9 cellular contexts compared by ENCODE assay signal in the genomic region with DNA sequence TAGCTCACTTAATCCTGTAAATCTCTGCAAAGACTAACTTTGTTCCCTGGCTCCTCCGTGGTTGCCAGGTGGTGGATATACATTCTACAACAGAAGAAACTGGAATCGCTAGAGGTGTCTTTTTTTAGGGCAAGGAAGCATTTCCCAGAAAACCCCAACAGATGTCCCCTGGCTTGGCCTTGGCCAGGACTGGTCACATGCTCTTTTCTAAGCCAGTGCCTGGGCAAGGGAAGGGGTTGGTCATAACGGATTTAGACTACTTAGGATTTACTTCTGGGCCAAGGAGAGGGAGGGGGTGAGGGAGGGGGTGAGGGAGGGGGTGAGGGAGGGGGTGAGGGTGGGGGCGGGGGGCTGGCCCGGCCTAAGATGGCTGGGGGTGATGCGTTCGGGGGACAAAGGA.
DNase-seq lines count a peak whose midpoint lies in the region; ATAC-seq, FAIRE-seq and TF ChIP-seq lines count a peak whose summit lies in the region.
"Had no signal": no experiment of that assay in that cellular context is flagged by ENCODE, and none has a peak within 500 bp of the region (broad histone marks: within the 10 kb centered on the region; RNA-seq: fewer than 3 reads in every experiment).

No MANE protein-coding gene starts in this region.

- H4K20me1 ChIP-seq in SK-N-SH (ENCODE audit: insufficient read depth): no peaks in the 10 kb centered on the region

- ATAC-seq in SK-N-SH treated with all-trans-retinoic acid at 6 μM for 48 hours: no peak
- ATAC-seq in stimulated activated effector memory CD8-positive, alpha-beta T cell treated with anti-CD3 and anti-CD28 coated beads, Interleukin-12 subunit alpha, Interleukin-12 subunit beta, amount 100 ng/mL, for 72 hours: no peak
- no peak for ATAC-seq in HG03175 (IDR thresholded peaks at IDR 0.05; ENCODE audit: unreplicated experiment)

- H3K9me3 Mint-ChIP-seq in stimulated activated effector memory CD8-positive, alpha-beta T cell treated with anti-CD3 and anti-CD28 coated beads, Interleukin-12 subunit alpha, Interleukin-12 subunit beta, amount 100 ng/mL, for 72 hours: no peaks in the 10 kb centered on the region

- no peak overlapping the region for H3K4me2 ChIP-seq in SK-N-SH

- H3K4me1 ChIP-seq in SK-N-SH (ENCODE audit: control insufficient read depth in 1 of 2, insufficient read depth in 2 of 2, low read depth in 1 of 2, low read length in 1 of 2) (peaks cover 0 to 21% of the 10 kb centered on the region in 2 experiments; a peak in 1 of 4 replicates), iPS-20b (ENCODE audit: insufficient read depth, low read length) (peaks cover 6% of the 10 kb centered on the region; the same call in 1 of the 2 replicates)

- TF ChIP-seq EP300 in SK-N-SH (IDR thresholded peaks at IDR 0.05; ENCODE audit: borderline replicate concordance in 1 of 2, low read depth in 1 of 2, low read length in 1 of 2): no peak

- H3K36me3 Mint-ChIP-seq in stimulated activated effector memory CD8-positive, alpha-beta T cell treated with anti-CD3 and anti-CD28 coated beads, Interleukin-12 subunit alpha, Interleukin-12 subunit beta, amount 100 ng/mL, for 72 hours: no peaks in the 10 kb centered on the region

- no peaks in the 10 kb centered on the region for H3K79me2 ChIP-seq in SK-N-SH (ENCODE audit: insufficient read depth)

- no peak for FAIRE-seq in HTR-8/SVneo (lab: Jason Lieb, UNC)

- no peak for TF ChIP-seq RAD21 in SK-N-SH (IDR thresholded peaks at IDR 0.05; ENCODE audit: low read length)

- H3K27ac ChIP-seq in SK-N-SH (ENCODE audit: low read depth in 2 of 2, low read length in 1 of 2) (no peak overlapping the region), iPS-20b (ENCODE audit: low read length) (no peak overlapping the region)

- H3K36me3 ChIP-seq in SK-N-SH (replicated peaks in 1 of 2; ENCODE audit: control insufficient read depth in 1 of 2, insufficient read depth in 2 of 2, low read length in 1 of 2) (no peaks in the 10 kb centered on the region), iPS-20b (ENCODE audit: insufficient read depth, low read depth, low read length) (no peaks in the 10 kb centered on the region)
- H3K36me3 ChIP-seq: ovary had no signal

- no peaks in the 10 kb centered on the region for H3F3A ChIP-seq in SK-N-SH (replicated peaks; ENCODE audit: insufficient read depth)

- H3K4me1 Mint-ChIP-seq in stimulated activated effector memory CD8-positive, alpha-beta T cell treated with anti-CD3 and anti-CD28 coated beads, Interleukin-12 subunit alpha, Interleukin-12 subunit beta, amount 100 ng/mL, for 72 hours: peaks cover 15% of the 10 kb centered on the region

- peak overlapping the region; percentile 83 for H3K4me3 Mint-ChIP-seq in stimulated activated effector memory CD8-positive, alpha-beta T cell treated with anti-CD3 and anti-CD28 coated beads, Interleukin-12 subunit alpha, Interleukin-12 subunit beta, amount 100 ng/mL, for 72 hours

- no peak overlapping the region for H3K9ac ChIP-seq in SK-N-SH
- H3K9ac ChIP-seq in iPS-20b (ENCODE audit: low read depth, low read length): no peak overlapping the region

- DNase-seq in SK-N-SH: peak; percentile 32
- DNase-seq in RPMI7951 (ENCODE audit: low read depth): peak; percentile 53
- DNase-seq in stimulated activated effector memory CD8-positive, alpha-beta T cell treated with anti-CD3 and anti-CD28 coated beads, Interleukin-12 subunit alpha, Interleukin-12 subunit beta, amount 100 ng/mL, for 72 hours (ENCODE audit: low spot score in 2 of 2): no peak
- DNase-seq in HTR-8/SVneo (ENCODE audit: insufficient read length, low spot score): no peak
- DNase-seq in NCI-H1694 treated with DMSO at 0.1 percent for 48 hours (lab: John Stamatoyannopoulos, UW): no peak

- H3K4me3 ChIP-seq in SK-N-SH (ENCODE audit: low read depth in 2 of 2, low read length in 1 of 2) (no peak overlapping the region), iPS-20b (ENCODE audit: low read length) (peak overlapping the region; percentile 75; the same call in 1 of the 2 replicates)

- H3K27ac Mint-ChIP-seq in stimulated activated effector memory CD8-positive, alpha-beta T cell treated with anti-CD3 and anti-CD28 coated beads, Interleukin-12 subunit alpha, Interleukin-12 subunit beta, amount 100 ng/mL, for 72 hours: no peak overlapping the region

- H2AFZ ChIP-seq in SK-N-SH (ENCODE audit: low read depth): no peak overlapping the region

- H3K27me3 ChIP-seq in SK-N-SH (ENCODE audit: insufficient read depth): peaks cover 10% of the 10 kb centered on the region; the same call in 1 of the 2 replicates
- H3K27me3 ChIP-seq in iPS-20b (ENCODE audit: insufficient read depth, low read length): peaks cover 6% of the 10 kb centered on the region; the same call in 1 of the 2 replicates
- H3K27me3 ChIP-seq: ovary had no signal

- H3K9me3 ChIP-seq in SK-N-SH: no peaks in the 10 kb centered on the region
- no peaks in the 10 kb centered on the region for H3K9me3 ChIP-seq in iPS-20b (ENCODE audit: insufficient read depth, low read depth, low read length)
- H3K9me3 ChIP-seq: ovary had no signal

- H3K9me2 ChIP-seq in SK-N-SH: no peaks in the 10 kb centered on the region

- no peak for TF ChIP-seq CTCF in SK-N-SH (IDR thresholded peaks at IDR 0.05)

- CTCF ChIA-PET in SK-N-SH (lab: Yijun Ruan, JAX): interaction anchor here (0.6 to 5.2 kb wide), 23 partner anchors 8 to 1639 kb away, joined by 3 to 50 read pairs (median 7); no protein-coding TSS in a partner anchor

- 75% methylated on average over 7 of the region's 7 CpGs for WGBS in SK-N-SH (ENCODE audit: low lambda C conversion rate)

- POLR2A ChIA-PET in SK-N-SH (lab: Yijun Ruan, JAX): interaction anchor here (0.7 kb wide), 1 partner anchor 91 kb away, joined by 3 read pairs; no protein-coding TSS in a partner anchor

TF ChIP-seq in SK-N-SH, 30 proteins besides CTCF, POLR2A, EP300 and RAD21 (continues in another document):
- TF ChIP-seq MEF2A (IDR thresholded peaks at IDR 0.05; ENCODE audit: borderline replicate concordance, low read depth) (no peak), EZH2phosphoT487 (IDR thresholded peaks at IDR 0.05; ENCODE audit: borderline replicate concordance, low read depth) (no peak), YY1 (IDR thresholded peaks at IDR 0.05; ENCODE audit: low read depth) (no peak), TEAD4 (IDR thresholded peaks at IDR 0.05; ENCODE audit: borderline replicate concordance, insufficient read depth) (no peak)
- TF ChIP-seq, protein P1, sequence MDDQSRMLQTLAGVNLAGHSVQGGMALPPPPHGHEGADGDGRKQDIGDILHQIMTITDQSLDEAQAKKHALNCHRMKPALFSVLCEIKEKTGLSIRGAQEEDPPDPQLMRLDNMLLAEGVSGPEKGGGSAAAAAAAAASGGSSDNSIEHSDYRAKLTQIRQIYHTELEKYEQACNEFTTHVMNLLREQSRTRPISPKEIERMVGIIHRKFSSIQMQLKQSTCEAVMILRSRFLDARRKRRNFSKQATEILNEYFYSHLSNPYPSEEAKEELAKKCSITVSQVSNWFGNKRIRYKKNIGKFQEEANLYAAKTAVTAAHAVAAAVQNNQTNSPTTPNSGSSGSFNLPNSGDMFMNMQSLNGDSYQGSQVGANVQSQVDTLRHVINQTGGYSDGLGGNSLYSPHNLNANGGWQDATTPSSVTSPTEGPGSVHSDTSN (IDR thresholded peaks at IDR 0.05): no peak
- TF ChIP-seq, protein P2, sequence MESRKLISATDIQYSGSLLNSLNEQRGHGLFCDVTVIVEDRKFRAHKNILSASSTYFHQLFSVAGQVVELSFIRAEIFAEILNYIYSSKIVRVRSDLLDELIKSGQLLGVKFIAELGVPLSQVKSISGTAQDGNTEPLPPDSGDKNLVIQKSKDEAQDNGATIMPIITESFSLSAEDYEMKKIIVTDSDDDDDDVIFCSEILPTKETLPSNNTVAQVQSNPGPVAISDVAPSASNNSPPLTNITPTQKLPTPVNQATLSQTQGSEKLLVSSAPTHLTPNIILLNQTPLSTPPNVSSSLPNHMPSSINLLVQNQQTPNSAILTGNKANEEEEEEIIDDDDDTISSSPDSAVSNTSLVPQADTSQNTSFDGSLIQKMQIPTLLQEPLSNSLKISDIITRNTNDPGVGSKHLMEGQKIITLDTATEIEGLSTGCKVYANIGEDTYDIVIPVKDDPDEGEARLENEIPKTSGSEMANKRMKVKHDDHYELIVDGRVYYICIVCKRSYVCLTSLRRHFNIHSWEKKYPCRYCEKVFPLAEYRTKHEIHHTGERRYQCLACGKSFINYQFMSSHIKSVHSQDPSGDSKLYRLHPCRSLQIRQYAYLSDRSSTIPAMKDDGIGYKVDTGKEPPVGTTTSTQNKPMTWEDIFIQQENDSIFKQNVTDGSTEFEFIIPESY (IDR thresholded peaks at IDR 0.05; ENCODE audit: borderline replicate concordance, low read depth): no peak

TF ChIP-seq in SK-N-SH treated with all-trans-retinoic acid at 6 μM for 48 hours, 23 proteins besides CTCF, POLR2A, EP300 and RAD21 (continues in another document):
- TF ChIP-seq, protein P3, sequence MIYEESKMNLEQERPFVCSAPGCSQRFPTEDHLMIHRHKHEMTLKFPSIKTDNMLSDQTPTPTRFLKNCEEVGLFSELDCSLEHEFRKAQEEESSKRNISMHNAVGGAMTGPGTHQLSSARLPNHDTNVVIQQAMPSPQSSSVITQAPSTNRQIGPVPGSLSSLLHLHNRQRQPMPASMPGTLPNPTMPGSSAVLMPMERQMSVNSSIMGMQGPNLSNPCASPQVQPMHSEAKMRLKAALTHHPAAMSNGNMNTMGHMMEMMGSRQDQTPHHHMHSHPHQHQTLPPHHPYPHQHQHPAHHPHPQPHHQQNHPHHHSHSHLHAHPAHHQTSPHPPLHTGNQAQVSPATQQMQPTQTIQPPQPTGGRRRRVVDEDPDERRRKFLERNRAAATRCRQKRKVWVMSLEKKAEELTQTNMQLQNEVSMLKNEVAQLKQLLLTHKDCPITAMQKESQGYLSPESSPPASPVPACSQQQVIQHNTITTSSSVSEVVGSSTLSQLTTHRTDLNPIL (CRISPR knock-in tag; IDR thresholded peaks at IDR 0.05; ENCODE audit: low read depth): no peak
- TF ChIP-seq, protein P4, sequence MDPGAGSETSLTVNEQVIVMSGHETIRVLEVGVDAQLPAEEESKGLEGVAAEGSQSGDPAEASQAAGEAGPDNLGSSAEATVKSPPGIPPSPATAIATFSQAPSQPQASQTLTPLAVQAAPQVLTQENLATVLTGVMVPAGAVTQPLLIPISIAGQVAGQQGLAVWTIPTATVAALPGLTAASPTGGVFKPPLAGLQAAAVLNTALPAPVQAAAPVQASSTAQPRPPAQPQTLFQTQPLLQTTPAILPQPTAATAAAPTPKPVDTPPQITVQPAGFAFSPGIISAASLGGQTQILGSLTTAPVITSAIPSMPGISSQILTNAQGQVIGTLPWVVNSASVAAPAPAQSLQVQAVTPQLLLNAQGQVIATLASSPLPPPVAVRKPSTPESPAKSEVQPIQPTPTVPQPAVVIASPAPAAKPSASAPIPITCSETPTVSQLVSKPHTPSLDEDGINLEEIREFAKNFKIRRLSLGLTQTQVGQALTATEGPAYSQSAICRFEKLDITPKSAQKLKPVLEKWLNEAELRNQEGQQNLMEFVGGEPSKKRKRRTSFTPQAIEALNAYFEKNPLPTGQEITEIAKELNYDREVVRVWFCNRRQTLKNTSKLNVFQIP (CRISPR knock-in tag; IDR thresholded peaks at IDR 0.05; ENCODE audit: borderline replicate concordance, low read depth): no peak

Comparison
In these comparisons a context has a peak if more than half of its experiments do, and no peak if none do; other contexts are left out.
1. DNase-seq: peak in SK-N-SH (single experiment) and RPMI7951 (single experiment); none in stimulated activated effector memory CD8-positive, alpha-beta T cell treated with anti-CD3 and anti-CD28 coated beads, Interleukin-12 subunit alpha, Interleukin-12 subunit beta, amount 100 ng/mL, for 72 hours (0 of 2), HTR-8/SVneo (single experiment) and NCI-H1694 treated with DMSO at 0.1 percent for 48 hours (single experiment).